14 cellular contexts compared by ENCODE assay signal in the genomic region with DNA sequence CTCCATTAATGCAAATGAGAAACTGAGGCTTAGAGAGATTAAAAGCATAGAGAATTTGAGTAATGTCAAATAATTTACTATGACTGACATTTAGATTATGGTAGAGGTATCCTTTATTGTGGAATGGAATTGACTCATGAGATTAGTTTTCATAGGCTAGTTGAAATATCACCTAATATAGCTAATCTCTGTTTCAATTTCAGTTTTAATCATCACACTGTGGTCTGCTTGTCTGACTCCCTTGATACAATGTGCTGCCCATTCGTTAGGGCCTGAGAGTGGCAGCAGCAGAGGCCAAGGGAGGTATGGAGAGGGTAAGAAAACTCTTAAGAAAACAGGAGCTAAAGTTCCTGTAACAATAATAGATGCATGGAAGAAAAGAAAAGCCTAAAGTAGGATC.
A peak's percentile ranks its signal among the peaks of the same experiment; 100 is the strongest.
DNase-seq lines count a peak whose midpoint lies in the region; ATAC-seq and TF ChIP-seq lines count a peak whose summit lies in the region.
"Had no signal": no experiment of that assay in that cellular context is flagged by ENCODE, and none has a peak within 500 bp of the region (broad histone marks: within the 10 kb centered on the region; RNA-seq: fewer than 3 reads in every experiment).

No MANE protein-coding gene starts in this region.

- H3K4me1 Mint-ChIP-seq in nephron progenitor cell, result peaks cover 4% of the 10 kb centered on the region

- H3K4me3 Mint-ChIP-seq in nephron progenitor cell, result no peak overlapping the region

- peaks cover 6% of the 10 kb centered on the region for H3K36me3 Mint-ChIP-seq in nephron progenitor cell (ENCODE audit: low read depth)

- TF ChIP-seq CTCF in nephron progenitor cell (IDR thresholded peaks at IDR 0.05), result no peak

- H3K9me3 Mint-ChIP-seq in nephron progenitor cell, result peaks cover 22% of the 10 kb centered on the region

- no peak for DNase-seq in nephron progenitor cell
- no peak for DNase-seq in germinal center (ENCODE audit: low spot score)
- DNase-seq in DMS153 treated with DMSO at 0.1 percent for 48 hours (lab: John Stamatoyannopoulos, UW; ENCODE audit: unreplicated experiment), result no peak
- DNase-seq in middle frontal gyrus (ENCODE audit: extremely low spot score, low spot score), result no peak
- no peak for DNase-seq in cerebellar cortex (ENCODE audit: low spot score)
- DNase-seq: activated CD8-positive, alpha-beta memory T cell treated with anti-CD3 and anti-CD28 coated beads for 24 hours; effector memory CD4-positive, alpha-beta T cell; H7; midbrain; NCI-H69; right lobe of liver had no signal

- peak; percentile 100 for ATAC-seq in GM18907 (IDR thresholded peaks at IDR 0.05; ENCODE audit: unreplicated experiment)
- ATAC-seq in GM21529 (IDR thresholded peaks at IDR 0.05; ENCODE audit: unreplicated experiment), result peak; percentile 100
- peak; percentile 100 for ATAC-seq in HG03097 (IDR thresholded peaks at IDR 0.05; ENCODE audit: low FRiP score, unreplicated experiment)
- ATAC-seq: right lobe of liver had no signal

- peak overlapping the region; percentile 66 for H3K27ac Mint-ChIP-seq in nephron progenitor cell

- H3K27me3 Mint-ChIP-seq in nephron progenitor cell (ENCODE audit: low read depth, poor library complexity), result no peaks in the 10 kb centered on the region
